11 cellular contexts compared by ENCODE assay signal in the genomic region with DNA sequence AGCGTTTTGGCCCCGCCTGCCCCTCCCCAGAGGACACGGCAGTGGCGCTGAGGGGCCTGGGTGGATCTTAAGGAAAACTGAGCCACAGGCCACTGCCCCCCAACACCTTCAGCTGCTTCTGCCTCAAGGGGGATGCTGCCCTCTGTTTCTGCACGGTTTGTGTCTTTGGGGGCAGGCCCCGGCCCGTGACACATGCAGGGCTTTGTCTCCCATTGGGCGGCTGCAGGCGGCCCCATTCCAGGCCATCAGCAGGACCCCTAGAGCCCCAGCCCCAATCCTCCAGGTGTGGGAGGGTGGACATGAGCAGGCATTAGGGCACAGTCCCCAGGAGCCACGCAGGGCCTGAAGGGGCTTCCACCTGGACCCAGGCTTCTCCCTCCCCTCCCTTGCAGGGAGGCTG.
"Had no signal": no experiment of that assay in that cellular context is flagged by ENCODE, and none has a peak within 500 bp of the region (broad histone marks: within the 10 kb centered on the region; RNA-seq: fewer than 3 reads in every experiment).

No MANE protein-coding gene starts in this region.

- H3K27me3 ChIP-seq: right atrium auricular region had no signal

- H3K4me1 Mint-ChIP-seq: immature natural killer cell had no signal

- H3K9me3 ChIP-seq: esophagus squamous epithelium, right atrium auricular region, suprapubic skin had no signal

- DNase-seq: esophagus squamous epithelium, immature natural killer cell, natural killer cell had no signal

- H3K27ac Mint-ChIP-seq: activated CD8-positive, alpha-beta memory T cell treated with anti-CD3 and anti-CD28 coated beads, Interleukin-2, amount 10 ng/mL, durations not matched to agents 7 days and 5 days; activated naive CD8-positive, alpha-beta T cell; dendritic cell treated with granulocyte-macrophage colony-stimulating factor and Interleukin-4, amounts not matched to agents 40 ng/mL and 50 ng/mL, for 4 days; immature natural killer cell; natural killer cell; type B pancreatic cell had no signal

- H3K4me3 ChIP-seq: esophagus squamous epithelium, right atrium auricular region, suprapubic skin had no signal

- H3K4me3 Mint-ChIP-seq: activated CD8-positive, alpha-beta memory T cell treated with anti-CD3 and anti-CD28 coated beads, Interleukin-2, amount 10 ng/mL, durations not matched to agents 7 days and 5 days; activated naive CD8-positive, alpha-beta T cell; dendritic cell treated with granulocyte-macrophage colony-stimulating factor and Interleukin-4, amounts not matched to agents 40 ng/mL and 50 ng/mL, for 4 days; immature natural killer cell; natural killer cell; type B pancreatic cell had no signal

- H3K36me3 ChIP-seq: esophagus squamous epithelium, heart right ventricle, right atrium auricular region, suprapubic skin, WERI-Rb-1 had no signal

- H3K27ac ChIP-seq: esophagus squamous epithelium, heart right ventricle, right atrium auricular region, suprapubic skin, WERI-Rb-1 had no signal

- H3K9me3 Mint-ChIP-seq: dendritic cell treated with granulocyte-macrophage colony-stimulating factor and Interleukin-4, amounts not matched to agents 40 ng/mL and 50 ng/mL, for 4 days; natural killer cell; type B pancreatic cell had no signal

- H3K36me3 Mint-ChIP-seq: activated CD8-positive, alpha-beta memory T cell treated with anti-CD3 and anti-CD28 coated beads, Interleukin-2, amount 10 ng/mL, durations not matched to agents 7 days and 5 days; activated naive CD8-positive, alpha-beta T cell; natural killer cell; type B pancreatic cell had no signal
